9 cellular contexts compared by ENCODE assay signal in the genomic region with DNA sequence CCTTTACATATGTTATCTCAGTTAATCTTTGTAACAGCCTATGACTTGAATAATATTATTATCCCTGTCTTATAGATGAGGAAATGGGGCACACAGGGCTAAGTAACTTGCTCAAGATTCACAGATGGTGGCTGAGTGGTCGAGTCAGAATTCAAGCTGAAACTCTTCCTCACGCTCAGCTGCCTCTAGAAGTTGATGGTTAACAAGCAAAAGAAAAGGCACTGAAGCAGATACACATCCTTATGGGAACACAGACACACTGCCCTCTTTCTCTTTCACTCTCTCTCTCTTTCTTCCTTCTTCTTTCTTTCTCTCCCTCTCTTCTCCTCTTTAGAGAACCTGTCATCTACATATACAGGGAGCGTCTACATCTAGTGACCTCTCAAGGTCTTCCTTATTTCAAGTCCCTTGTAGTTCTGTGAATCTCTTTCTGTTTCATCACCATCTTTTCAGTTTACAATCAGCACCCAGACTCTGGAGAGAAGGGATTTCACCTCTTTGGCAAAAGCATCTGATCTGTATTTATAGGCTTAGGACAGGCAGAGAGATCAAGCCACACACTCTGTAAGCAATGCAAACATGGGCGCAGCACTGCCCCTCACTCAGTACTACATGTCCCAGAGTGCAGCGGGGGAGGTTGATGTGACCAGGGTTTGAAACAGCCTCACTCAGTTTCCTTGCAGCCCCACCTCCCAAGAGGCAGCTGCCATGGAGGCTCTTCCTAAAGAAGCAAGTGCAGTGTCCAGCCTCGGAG.
DNase-seq lines count a peak whose midpoint lies in the region; ATAC-seq and TF ChIP-seq lines count a peak whose summit lies in the region.
"Had no signal": no experiment of that assay in that cellular context is flagged by ENCODE, and none has a peak within 500 bp of the region (broad histone marks: within the 10 kb centered on the region; RNA-seq: fewer than 3 reads in every experiment).

No MANE protein-coding gene starts in this region.

- H3K4me1 Mint-ChIP-seq in activated B cell treated with CpG ODN at 0.5 μM for 24 hours (peaks cover 12% of the 10 kb centered on the region), mesothelial cell of epicardium (peaks cover 18% of the 10 kb centered on the region)

- H3K9me3 ChIP-seq in BE2C, result no peaks in the 10 kb centered on the region

- H3K9me3 Mint-ChIP-seq in activated B cell treated with CpG ODN at 0.5 μM for 24 hours (no peaks in the 10 kb centered on the region), mesothelial cell of epicardium (no peaks in the 10 kb centered on the region)

- CTCF ChIA-PET in activated B cell treated with CpG ODN at 0.5 μM for 24 hours (lab: Charles Lee), result no interaction called here

- DNase-seq in BE2C (peak; percentile 56), activated B cell treated with CpG ODN at 0.5 μM for 24 hours (no peak), mesothelial cell of epicardium (ENCODE audit: low spot score in 2 of 2, unreplicated experiment in 2 of 2) (no peak), NCI-H146 (lab: John Stamatoyannopoulos, UW) (no peak), foreskin fibroblast (no peak)
- no peak for DNase-seq in stimulated activated naive CD4-positive, alpha-beta T cell treated with Interleukin-2 at 50 U/mL for 16 hours (lab: John Stamatoyannopoulos, UW)

- H3K4me3 Mint-ChIP-seq in activated B cell treated with CpG ODN at 0.5 μM for 24 hours, result no peak overlapping the region
- H3K4me3 Mint-ChIP-seq in mesothelial cell of epicardium, result no peak overlapping the region

- peaks cover 16% of the 10 kb centered on the region for H3K4me1 ChIP-seq in BE2C

- H3K27ac Mint-ChIP-seq in activated B cell treated with CpG ODN at 0.5 μM for 24 hours, result no peak overlapping the region
- no peak overlapping the region for H3K27ac Mint-ChIP-seq in mesothelial cell of epicardium

- H3K36me3 ChIP-seq in BE2C, result no peaks in the 10 kb centered on the region

- H3K4me3 ChIP-seq in BE2C (ENCODE audit: low read depth, low read length) (no peak overlapping the region), foreskin fibroblast (ENCODE audit: low read depth in 1 of 2, low read length in 2 of 2) (no peak overlapping the region)
- H3K4me3 ChIP-seq: lung had no signal

- H3K36me3 Mint-ChIP-seq in activated B cell treated with CpG ODN at 0.5 μM for 24 hours (ENCODE audit: low read depth), result no peaks in the 10 kb centered on the region
- no peaks in the 10 kb centered on the region for H3K36me3 Mint-ChIP-seq in mesothelial cell of epicardium

- TF ChIP-seq CTCF in BE2C (IDR thresholded peaks at IDR 0.05; ENCODE audit: low read depth, low read length) (no peak), activated B cell treated with CpG ODN at 0.5 μM for 24 hours (IDR thresholded peaks at IDR 0.05) (no peak), mesothelial cell of epicardium (IDR thresholded peaks at IDR 0.05; ENCODE audit: unreplicated experiment) (no peak), foreskin fibroblast (IDR thresholded peaks at IDR 0.05; ENCODE audit: low read depth, low read length) (no peak)

- no peaks in the 10 kb centered on the region for H3K27me3 ChIP-seq in BE2C

- intact Hi-C loops in activated B cell treated with CpG ODN at 0.5 μM for 24 hours (cut with micrococcal nuclease), result loop anchor here (2.0 kb wide), 1 partner anchor 25 kb away; no protein-coding TSS in a partner anchor

- no peaks in the 10 kb centered on the region for H3K27me3 Mint-ChIP-seq in activated B cell treated with CpG ODN at 0.5 μM for 24 hours
- no peaks in the 10 kb centered on the region for H3K27me3 Mint-ChIP-seq in mesothelial cell of epicardium (ENCODE audit: low read depth)

- ATAC-seq in GM18909 (IDR thresholded peaks at IDR 0.05; ENCODE audit: poor library complexity, unreplicated experiment) (peak; percentile 84), HG02973 (IDR thresholded peaks at IDR 0.05; ENCODE audit: unreplicated experiment) (peak; percentile 76), activated B cell treated with CpG ODN at 0.5 μM for 24 hours (ENCODE audit: low read depth) (peak; percentile 42)

- POLR2A ChIA-PET in activated B cell treated with CpG ODN at 0.5 μM for 24 hours (lab: Charles Lee), result no interaction called here
